ENCODE assay signal across 14 cellular contexts in genomic region chr3:165883866-165884478, GRCh38. TPM values are rescaled to one million over a fixed set of nuclear protein-coding genes. Genes with fewer than 3 reads are reported as not detected.
DNase-seq lines count a peak whose midpoint lies in the region; ATAC-seq and TF ChIP-seq lines count a peak whose summit lies in the region.
"Had no signal": no experiment of that assay in that cellular context is flagged by ENCODE, and none has a peak within 500 bp of the region (broad histone marks: within the 10 kb centered on the region; RNA-seq: fewer than 3 reads in every experiment).

No MANE protein-coding gene starts in this region.

- DNase-seq in DMS153 (lab: John Stamatoyannopoulos, UW) (peak; percentile 25), HT-29 (ENCODE audit: low spot score) (peak; percentile 64), PC-3 (peak; percentile 42), epithelial cell of proximal tubule (ENCODE audit: low read depth) (no peak), iPS-NIHi7 (ENCODE audit: extremely low spot score) (no peak), heart left ventricle (no peak)
- no peak for DNase-seq in activated T-cell treated with anti-CD3 and anti-CD28 coated beads, Interleukin-2, amount 50 U/mL, for 48 hours
- DNase-seq: CD4-positive, alpha-beta T cell; effector memory CD4-positive, alpha-beta T cell; heart right ventricle; left ventricle myocardium superior had no signal

- H3K27me3 ChIP-seq in PC-3 (ENCODE audit: low read length) (no peaks in the 10 kb centered on the region), heart left ventricle (no peaks in the 10 kb centered on the region)
- H3K27me3 ChIP-seq: ascending aorta, heart right ventricle had no signal

- H2AFZ ChIP-seq in PC-3 (ENCODE audit: low read length) = peak overlapping the region; percentile 76

- H3K4me2 ChIP-seq in PC-3 (ENCODE audit: low read length) = peak overlapping the region; percentile 82

- CTCF ChIA-PET in PC-3 (lab: Charles Lee) = no interaction called here

- TF ChIP-seq POLR2A in heart left ventricle (IDR thresholded peaks at IDR 0.05) = no peak

- peak; percentile 87 for ATAC-seq in PC-3
- no peak for ATAC-seq in HG03097 (IDR thresholded peaks at IDR 0.05; ENCODE audit: low FRiP score, unreplicated experiment)
- ATAC-seq in heart left ventricle = no peak
- ATAC-seq: heart right ventricle, left ventricle myocardium superior had no signal

- no peaks in the 10 kb centered on the region for H3K9me2 ChIP-seq in PC-3 (replicated peaks; ENCODE audit: low read length)

- POLR2A ChIA-PET in PC-3 (lab: Charles Lee; ENCODE audit: unreplicated experiment) = no interaction called here

- H3K9me3 ChIP-seq in PC-3 (ENCODE audit: low read length) (no peaks in the 10 kb centered on the region), heart left ventricle (no peaks in the 10 kb centered on the region)
- H3K9me3 ChIP-seq: ascending aorta, heart right ventricle had no signal

- WGBS in heart left ventricle, 4 donors = 68 to 74% (median 71%) methylated on average over 7 of the region's 7 CpGs

- H3K27ac ChIP-seq in PC-3 (ENCODE audit: low read length) (no peak overlapping the region), heart left ventricle (no peak overlapping the region)
- H3K27ac ChIP-seq: ascending aorta, heart right ventricle had no signal

- H3K36me3 ChIP-seq in PC-3 (ENCODE audit: low read depth, low read length) (no peaks in the 10 kb centered on the region), heart left ventricle (no peaks in the 10 kb centered on the region)
- H3K36me3 ChIP-seq: ascending aorta, heart right ventricle had no signal

- no peaks in the 10 kb centered on the region for H3K4me1 ChIP-seq in PC-3 (ENCODE audit: insufficient read depth, low read length)
- H3K4me1 ChIP-seq in heart left ventricle = no peaks in the 10 kb centered on the region
- H3K4me1 ChIP-seq: ascending aorta, heart right ventricle had no signal

- no peak for TF ChIP-seq CTCF in PC-3 (conservative IDR thresholded peaks at IDR 0.05; ENCODE audit: low read depth, low read length)
- no peak for TF ChIP-seq CTCF in epithelial cell of proximal tubule (conservative IDR thresholded peaks at IDR 0.05; ENCODE audit: low read depth, low read length)
- TF ChIP-seq CTCF in heart left ventricle (IDR thresholded peaks at IDR 0.05) = no peak

- peak overlapping the region; percentile 10; the same call in 1 of the 2 replicates for H3K9ac ChIP-seq in PC-3 (ENCODE audit: low read length)

- H3F3A ChIP-seq in PC-3 (ENCODE audit: low read length, unreplicated experiment) = no peaks in the 10 kb centered on the region

- intact Hi-C loops in PC-3 (cut with micrococcal nuclease) (no loop called here), heart left ventricle (cut with DNase I) (no loop called here)

- H3K4me3 ChIP-seq in PC-3 (ENCODE audit: low read length) (peak overlapping the region; percentile 72), epithelial cell of proximal tubule (ENCODE audit: low read depth, low read length) (peak overlapping the region; percentile 36), heart left ventricle (no peak overlapping the region)
- H3K4me3 ChIP-seq: ascending aorta, heart right ventricle had no signal

- BruUV-seq in PC-3 (replicated peaks; lab: Mats Ljungman, UMichigan) = no TSS peak

- no peaks in the 10 kb centered on the region for H4K20me1 ChIP-seq in PC-3 (ENCODE audit: low read length)

- no peaks in the 10 kb centered on the region for H3K79me2 ChIP-seq in PC-3 (ENCODE audit: low read length)

RNA-seq across cellular contexts. Expression of gene BCHE, which starts 46.7 kb away (rescaled TPM):
- total RNA-seq in HT-29 (2014; rRNA removed; shearing (Covaris generic)) = not detected in 2 replicates
- 0.18 TPM in 1 of 2 replicates, not detected in the other for total RNA-seq in PC-3 (2014; rRNA removed)
- total RNA-seq in epithelial cell of proximal tubule = 1.1 and 2.9 TPM in 2 replicates
- total RNA-seq in heart left ventricle = 10 to 100 TPM in 1 of 9 donors, 1 to 10 TPM in 5, under 1 TPM in 3; 0.56 to 37.1 (median 1.3) TPM
- polyA plus RNA-seq in heart left ventricle = 1 to 10 TPM in 1 of 2 donors, under 1 TPM in 1; 0.88 to 1.7 TPM
- total RNA-seq: ascending aorta; CD4-positive, alpha-beta T cell; OCI-LY7 had no signal

Comparison
In these comparisons a context has a peak if more than half of its experiments do, and no peak if none do; other contexts are left out.
1. DNase-seq: peak in DMS153 (single experiment), HT-29 (single experiment) and PC-3 (single experiment); none in epithelial cell of proximal tubule (single experiment), activated T-cell treated with anti-CD3 and anti-CD28 coated beads, Interleukin-2, amount 50 U/mL, for 48 hours (0 of 2), iPS-NIHi7 (single experiment) and heart left ventricle (0 of 5).
2. H3K4me3 ChIP-seq: peak in PC-3 (single experiment) and epithelial cell of proximal tubule (single experiment); none in heart left ventricle (0 of 12).